In the genomic region with DNA sequence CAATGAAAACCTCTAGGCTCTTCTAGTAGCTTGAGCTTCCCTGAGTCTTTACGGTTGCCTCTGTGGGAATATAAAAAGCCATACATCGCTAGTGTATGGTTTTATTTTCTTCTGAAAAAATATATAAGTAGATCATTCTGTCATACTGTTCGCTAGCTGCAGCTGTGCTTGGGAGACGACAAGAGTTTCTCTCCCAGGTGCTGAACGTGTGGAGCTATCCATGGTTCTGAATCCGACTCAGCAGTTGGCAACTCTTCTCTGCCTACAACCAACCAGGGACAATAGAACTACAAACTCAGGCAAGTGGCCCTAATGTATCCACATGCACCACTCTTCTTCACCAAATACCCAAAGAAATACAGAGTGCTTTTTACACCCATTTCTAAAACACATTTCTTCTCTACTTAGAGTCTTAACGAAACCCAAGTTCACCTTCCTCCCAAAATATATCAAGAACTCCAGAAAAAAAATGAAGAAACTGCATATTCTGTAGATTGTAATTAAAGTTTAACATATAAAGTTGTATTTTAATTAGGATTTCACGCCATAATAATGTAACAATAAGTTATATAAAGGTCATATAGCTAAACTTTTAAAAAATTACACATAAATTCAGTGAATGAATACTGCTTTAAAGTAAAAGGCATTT, we compare ENCODE assay signal across 10 cellular contexts. TPM values are rescaled to one million over a fixed set of nuclear protein-coding genes. Genes with fewer than 3 reads are reported as not detected.
DNase-seq lines count a peak whose midpoint lies in the region; ATAC-seq and TF ChIP-seq lines count a peak whose summit lies in the region.
"Had no signal": no experiment of that assay in that cellular context is flagged by ENCODE, and none has a peak within 500 bp of the region (broad histone marks: within the 10 kb centered on the region; RNA-seq: fewer than 3 reads in every experiment).

No MANE protein-coding gene starts in this region.

- POLR2A ChIA-PET in activated CD8-positive, alpha-beta T cell treated with anti-CD3 and anti-CD28 coated beads, Interleukin-2, amount 10 ng/mL, durations not matched to agents 7 days and 5 days (lab: Charles Lee): no interaction called here

- CTCF ChIA-PET in activated CD8-positive, alpha-beta T cell treated with anti-CD3 and anti-CD28 coated beads, Interleukin-2, amount 10 ng/mL, durations not matched to agents 7 days and 5 days (lab: Charles Lee): no interaction called here

- no peaks in the 10 kb centered on the region for H3K36me3 Mint-ChIP-seq in activated CD8-positive, alpha-beta T cell treated with anti-CD3 and anti-CD28 coated beads, Interleukin-2, amount 10 ng/mL, durations not matched to agents 7 days and 5 days (ENCODE audit: low read depth)

- no peak for ATAC-seq in activated CD8-positive, alpha-beta T cell treated with anti-CD3 and anti-CD28 coated beads, Interleukin-2, amount 10 ng/mL, durations not matched to agents 7 days and 5 days
- no peak for ATAC-seq in GM18870 (IDR thresholded peaks at IDR 0.05; ENCODE audit: unreplicated experiment)

- H3K4me3 ChIP-seq in Jurkat, Clone E6-1 (ENCODE audit: low read length): no peak overlapping the region
- H3K4me3 ChIP-seq in stomach: no peak overlapping the region
- H3K4me3 ChIP-seq: tibial artery had no signal

- no peaks in the 10 kb centered on the region for H3K9me3 Mint-ChIP-seq in activated CD8-positive, alpha-beta T cell treated with anti-CD3 and anti-CD28 coated beads, Interleukin-2, amount 10 ng/mL, durations not matched to agents 7 days and 5 days (ENCODE audit: insufficient read depth)

- H3K27me3 ChIP-seq in stomach: peaks cover 0 to 37% (median 19%) of the 10 kb centered on the region in 3 donors

- 12 to 16% (median 13%) methylated on average over 8 of the region's 8 CpGs for WGBS in stomach, 5 donors

- no peak for TF ChIP-seq EP300 in stomach (IDR thresholded peaks at IDR 0.05)

- DNase-seq in DMS53 treated with DMSO at 0.1 percent for 48 hours (lab: John Stamatoyannopoulos, UW; ENCODE audit: unreplicated experiment) (peak; percentile 22), GM20000 (ENCODE audit: low spot score) (peak; percentile 31), hypothalamus (lab: John Stamatoyannopoulos, UW) (peak in 29 of 51 donors; percentile 0 to 56 (median 16)), stomach (peak; percentile 45), GM19240 (ENCODE audit: insufficient read length, low spot score) (no peak)
- DNase-seq in Jurkat, Clone E6-1 (ENCODE audit: low read depth, low spot score): peak; percentile 78
- peak; percentile 65 for DNase-seq in activated CD8-positive, alpha-beta T cell treated with anti-CD3 and anti-CD28 coated beads, Interleukin-2, amount 10 ng/mL, durations not matched to agents 7 days and 5 days

- no peaks in the 10 kb centered on the region for H3K4me1 Mint-ChIP-seq in activated CD8-positive, alpha-beta T cell treated with anti-CD3 and anti-CD28 coated beads, Interleukin-2, amount 10 ng/mL, durations not matched to agents 7 days and 5 days (ENCODE audit: low read depth)

- no peak overlapping the region for H3K4me3 Mint-ChIP-seq in activated CD8-positive, alpha-beta T cell treated with anti-CD3 and anti-CD28 coated beads, Interleukin-2, amount 10 ng/mL, durations not matched to agents 7 days and 5 days

- TF ChIP-seq POLR2A in stomach (IDR thresholded peaks at IDR 0.05): no peak

- H3K27me3 Mint-ChIP-seq in activated CD8-positive, alpha-beta T cell treated with anti-CD3 and anti-CD28 coated beads, Interleukin-2, amount 10 ng/mL, durations not matched to agents 7 days and 5 days (ENCODE audit: low read depth): peaks cover 10% of the 10 kb centered on the region

- H3K27ac ChIP-seq in stomach: no peak overlapping the region
- H3K27ac ChIP-seq: KMS-11, tibial artery had no signal

- TF ChIP-seq CTCF in GM20000 (IDR thresholded peaks at IDR 0.05; ENCODE audit: extremely low read depth, missing control alignments) (no peak), stomach (IDR thresholded peaks at IDR 0.05) (no peak)

- peaks cover 0 to 9% (median 0%) of the 10 kb centered on the region in 4 donors for H3K9me3 ChIP-seq in stomach
- H3K9me3 ChIP-seq: tibial artery had no signal

- H3K27ac Mint-ChIP-seq in activated CD8-positive, alpha-beta T cell treated with anti-CD3 and anti-CD28 coated beads, Interleukin-2, amount 10 ng/mL, durations not matched to agents 7 days and 5 days: no peak overlapping the region

- H3K4me1 ChIP-seq in stomach: peaks cover 0 to 19% (median 16%) of the 10 kb centered on the region in 4 donors

- H3K36me3 ChIP-seq in stomach: no peaks in the 10 kb centered on the region
- H3K36me3 ChIP-seq: tibial artery had no signal

- intact Hi-C loops in stomach (cut with DNase I; ENCODE audit: low total_unique reads): no loop called here

RNA-seq across cellular contexts. Expression of a gene that starts 2.2 kb away (rescaled TPM):
- not detected for polyA plus RNA-seq in Jurkat, Clone E6-1 (2012; ENCODE audit: insufficient read depth, insufficient read length)
- total RNA-seq in activated CD8-positive, alpha-beta T cell treated with anti-CD3 and anti-CD28 coated beads, Interleukin-2, amount 10 ng/mL, durations not matched to agents 7 days and 5 days: not detected
- total RNA-seq in stomach: 1 to 10 TPM in 1 of 5 donors, under 1 TPM in 1, not detected in 3; 0.87 to 2.4 TPM
- under 1 TPM in 1 of 3 donors, not detected in 2; 0.76 TPM for polyA plus RNA-seq in stomach
